ENCODE assay signal across 28 cellular contexts in genomic region chr17:57158795-57159194, GRCh38.
"Had no signal": no experiment of that assay in that cellular context is flagged by ENCODE, and none has a peak within 500 bp of the region (broad histone marks: within the 10 kb centered on the region; RNA-seq: fewer than 3 reads in every experiment).

No MANE protein-coding gene starts in this region.

- H3K36me3 Mint-ChIP-seq: stimulated activated effector memory CD8-positive, alpha-beta T cell treated with anti-CD3 and anti-CD28 coated beads, Interleukin-12 subunit alpha, Interleukin-12 subunit beta, amount 100 ng/mL, for 72 hours had no signal

- H3K4me1 Mint-ChIP-seq: immature natural killer cell; naive thymus-derived CD8-positive, alpha-beta T cell; stimulated activated effector memory CD8-positive, alpha-beta T cell treated with anti-CD3 and anti-CD28 coated beads, Interleukin-12 subunit alpha, Interleukin-12 subunit beta, amount 100 ng/mL, for 72 hours had no signal

- H3K4me3 ChIP-seq: esophagus squamous epithelium, gastroesophageal sphincter, lung, ovary, right lobe of liver, skin epidermis, suprapubic skin, thyroid gland, upper lobe of left lung, uterus had no signal

- H3K9me3 Mint-ChIP-seq: dendritic cell treated with granulocyte-macrophage colony-stimulating factor and Interleukin-4, amounts not matched to agents 40 ng/mL and 50 ng/mL, for 4 days; effector memory CD8-positive, alpha-beta T cell; immature natural killer cell; stimulated activated effector memory CD8-positive, alpha-beta T cell treated with anti-CD3 and anti-CD28 coated beads, Interleukin-12 subunit alpha, Interleukin-12 subunit beta, amount 100 ng/mL, for 72 hours had no signal

- H3K4me1 ChIP-seq: gastroesophageal sphincter, right lobe of liver, suprapubic skin, thyroid gland, upper lobe of left lung, uterus had no signal

- H3K27ac Mint-ChIP-seq: dendritic cell treated with granulocyte-macrophage colony-stimulating factor and Interleukin-4, amounts not matched to agents 40 ng/mL and 50 ng/mL, for 4 days; naive thymus-derived CD8-positive, alpha-beta T cell; progenitor cell of endocrine pancreas; stimulated activated effector memory CD8-positive, alpha-beta T cell treated with anti-CD3 and anti-CD28 coated beads, Interleukin-12 subunit alpha, Interleukin-12 subunit beta, amount 100 ng/mL, for 72 hours had no signal

- H3K27ac ChIP-seq: gastroesophageal sphincter, ovary, right lobe of liver, skin epidermis, suprapubic skin, thyroid gland, upper lobe of left lung, uterus had no signal

- H3K27me3 ChIP-seq: esophagus squamous epithelium, gastroesophageal sphincter, ovary, right lobe of liver, suprapubic skin, thyroid gland, upper lobe of left lung, uterus had no signal

- H3K9me3 ChIP-seq: esophagus squamous epithelium, gastroesophageal sphincter, ovary, right lobe of liver, suprapubic skin, thyroid gland, upper lobe of left lung, uterus had no signal

- H3K4me3 Mint-ChIP-seq: dendritic cell treated with granulocyte-macrophage colony-stimulating factor and Interleukin-4, amounts not matched to agents 40 ng/mL and 50 ng/mL, for 4 days; effector memory CD8-positive, alpha-beta T cell; immature natural killer cell; naive thymus-derived CD8-positive, alpha-beta T cell; stimulated activated effector memory CD8-positive, alpha-beta T cell treated with anti-CD3 and anti-CD28 coated beads, Interleukin-12 subunit alpha, Interleukin-12 subunit beta, amount 100 ng/mL, for 72 hours had no signal

- ATAC-seq: effector memory CD8-positive, alpha-beta T cell; gastroesophageal sphincter; left cardiac atrium; left ventricle myocardium superior; naive thymus-derived CD8-positive, alpha-beta T cell; right lobe of liver; stimulated activated effector memory CD8-positive, alpha-beta T cell treated with anti-CD3 and anti-CD28 coated beads, Interleukin-12 subunit alpha, Interleukin-12 subunit beta, amount 100 ng/mL, for 72 hours; stimulated activated naive CD8-positive, alpha-beta T cell treated with anti-CD3 and anti-CD28 coated beads, Interleukin-15, Interleukin-2, amounts not matched to agents 100 U/mL and 50 U/mL, for 24 hours had no signal

- DNase-seq: cerebellar nuclear complex; effector memory CD8-positive, alpha-beta T cell; esophagus squamous epithelium; foreskin fibroblast; glutamatergic neuron; immature natural killer cell; left cardiac atrium; left ventricle myocardium superior; mesenchymal stem cell; naive thymus-derived CD8-positive, alpha-beta T cell; ovary; retina; right lobe of liver; stimulated activated CD4-positive, alpha-beta T cell treated with anti-CD3 and anti-CD28 coated beads, Interleukin-4, amount 100 ng/mL, for 1 hour; stimulated activated CD8-positive, alpha-beta memory T cell treated with anti-CD3 and anti-CD28 coated beads, Interleukin-4, amount 100 ng/mL, for 48 hours; stimulated activated naive CD8-positive, alpha-beta T cell treated with anti-CD3 and anti-CD28 coated beads, Interleukin-15, Interleukin-2, amounts not matched to agents 100 U/mL and 50 U/mL, for 24 hours; thyroid gland; upper lobe of left lung; uterus had no signal

- H3K36me3 ChIP-seq: esophagus squamous epithelium, gastroesophageal sphincter, ovary, right lobe of liver, suprapubic skin, thyroid gland, upper lobe of left lung, uterus had no signal

- H3K27me3 Mint-ChIP-seq: dendritic cell treated with granulocyte-macrophage colony-stimulating factor and Interleukin-4, amounts not matched to agents 40 ng/mL and 50 ng/mL, for 4 days had no signal

- FAIRE-seq: colon, keratinocyte had no signal
